24 cellular contexts compared by ENCODE assay signal in genomic region chr15:45414215-45414885, GRCh38. TPM values are rescaled to one million over a fixed set of nuclear protein-coding genes. Genes with fewer than 3 reads are reported as not detected.
DNase-seq lines count a peak whose midpoint lies in the region; ATAC-seq and TF ChIP-seq lines count a peak whose summit lies in the region.
"Had no signal": no experiment of that assay in that cellular context is flagged by ENCODE, and none has a peak within 500 bp of the region (broad histone marks: within the 10 kb centered on the region; RNA-seq: fewer than 3 reads in every experiment).

No MANE protein-coding gene starts in this region.

- H3K9me3 Mint-ChIP-seq in activated naive CD8-positive, alpha-beta T cell (ENCODE audit: low read depth): no peaks in the 10 kb centered on the region
- H3K9me3 Mint-ChIP-seq in activated naive CD8-positive, alpha-beta T cell treated with anti-CD3 and anti-CD28 coated beads for 36 hours: no peaks in the 10 kb centered on the region
- H3K9me3 Mint-ChIP-seq in stimulated activated naive CD8-positive, alpha-beta T cell treated with anti-CD3 and anti-CD28 coated beads, Interleukin-15, Interleukin-2, amounts not matched to agents 100 ng/mL and 50 ng/mL, for 24 hours: no peaks in the 10 kb centered on the region
- H3K9me3 Mint-ChIP-seq: mesothelial cell of epicardium, type B pancreatic cell had no signal

- DNase-seq in activated naive CD8-positive, alpha-beta T cell treated with anti-CD3 and anti-CD28 coated beads for 36 hours: no peak
- no peak for DNase-seq in T-helper 17 cell
- peak; percentile 12 for DNase-seq in esophagus muscularis mucosa (ENCODE audit: extremely low spot score)
- DNase-seq in AML-193 (lab: John Stamatoyannopoulos, UW): no peak
- no peak for DNase-seq in NCI-H1417 treated with DMSO at 0.1 percent for 48 hours (lab: John Stamatoyannopoulos, UW)
- DNase-seq: activated gamma-delta T cell treated with Interleukin-2 at 50 U/mL for 16 hours; COR-L47; EL; foreskin fibroblast; H7; kidney glomerular epithelial cell; MM.1S; NCI-H1694; NCI-H226; NK-92 treated with Interleukin-12 subunit alpha and Interleukin-12 subunit beta, amount 100 ng/mL, for 24 hours; occipital lobe; stimulated activated naive CD4-positive, alpha-beta T cell treated with Interleukin-2 at 50 U/mL for 16 hours had no signal

- H3K27ac Mint-ChIP-seq in activated naive CD8-positive, alpha-beta T cell: peak overlapping the region; percentile 11
- no peak overlapping the region for H3K27ac Mint-ChIP-seq in activated naive CD8-positive, alpha-beta T cell treated with anti-CD3 and anti-CD28 coated beads for 36 hours
- H3K27ac Mint-ChIP-seq in T-helper 17 cell: peak overlapping the region; percentile 72
- H3K27ac Mint-ChIP-seq in stimulated activated naive CD8-positive, alpha-beta T cell treated with anti-CD3 and anti-CD28 coated beads, Interleukin-15, Interleukin-2, amounts not matched to agents 100 ng/mL and 50 ng/mL, for 24 hours: peak overlapping the region; percentile 13
- H3K27ac Mint-ChIP-seq: mesothelial cell of epicardium, type B pancreatic cell had no signal

- H3K36me3 Mint-ChIP-seq in activated naive CD8-positive, alpha-beta T cell: peaks cover 11% of the 10 kb centered on the region
- peaks cover 34% of the 10 kb centered on the region for H3K36me3 Mint-ChIP-seq in activated naive CD8-positive, alpha-beta T cell treated with anti-CD3 and anti-CD28 coated beads for 36 hours
- peaks cover 11% of the 10 kb centered on the region for H3K36me3 Mint-ChIP-seq in T-helper 17 cell (ENCODE audit: low read depth)
- peaks cover 66% of the 10 kb centered on the region for H3K36me3 Mint-ChIP-seq in stimulated activated naive CD8-positive, alpha-beta T cell treated with anti-CD3 and anti-CD28 coated beads, Interleukin-15, Interleukin-2, amounts not matched to agents 100 ng/mL and 50 ng/mL, for 24 hours (ENCODE audit: low read depth)

- H3K4me3 Mint-ChIP-seq in activated naive CD8-positive, alpha-beta T cell: peak overlapping the region; percentile 2
- H3K4me3 Mint-ChIP-seq in activated naive CD8-positive, alpha-beta T cell treated with anti-CD3 and anti-CD28 coated beads for 36 hours: no peak overlapping the region
- H3K4me3 Mint-ChIP-seq in T-helper 17 cell: no peak overlapping the region
- H3K4me3 Mint-ChIP-seq in stimulated activated naive CD8-positive, alpha-beta T cell treated with anti-CD3 and anti-CD28 coated beads, Interleukin-15, Interleukin-2, amounts not matched to agents 100 ng/mL and 50 ng/mL, for 24 hours: no peak overlapping the region
- H3K4me3 Mint-ChIP-seq: mesothelial cell of epicardium, type B pancreatic cell had no signal

- H3K9me3 ChIP-seq in T-helper 17 cell (ENCODE audit: control insufficient read depth, low read length, poor library complexity, severe bottlenecking) (no peaks in the 10 kb centered on the region), esophagus muscularis mucosa (no peaks in the 10 kb centered on the region)

- no peak for TF ChIP-seq EP300 in esophagus muscularis mucosa (IDR thresholded peaks at IDR 0.05)

- WGBS in esophagus muscularis mucosa: 70% methylated on average over 5 of the region's 5 CpGs

- ATAC-seq in T-helper 17 cell (no peak), GM21360 (IDR thresholded peaks at IDR 0.05; ENCODE audit: unreplicated experiment) (no peak)
- ATAC-seq: sciatic nerve had no signal

- H3K27me3 ChIP-seq in esophagus muscularis mucosa: no peaks in the 10 kb centered on the region

- no peak overlapping the region for H3K27ac ChIP-seq in esophagus muscularis mucosa (replicated peaks in 1 of 4)
- H3K27ac ChIP-seq: RWPE1 had no signal

- no peak overlapping the region for H3K4me3 ChIP-seq in esophagus muscularis mucosa

- TF ChIP-seq POLR2A in esophagus muscularis mucosa (IDR thresholded peaks at IDR 0.05; ENCODE audit: low read depth): no peak

- no peaks in the 10 kb centered on the region for H3K27me3 Mint-ChIP-seq in activated naive CD8-positive, alpha-beta T cell
- H3K27me3 Mint-ChIP-seq in activated naive CD8-positive, alpha-beta T cell treated with anti-CD3 and anti-CD28 coated beads for 36 hours: no peaks in the 10 kb centered on the region
- H3K27me3 Mint-ChIP-seq in T-helper 17 cell: no peaks in the 10 kb centered on the region
- no peaks in the 10 kb centered on the region for H3K27me3 Mint-ChIP-seq in stimulated activated naive CD8-positive, alpha-beta T cell treated with anti-CD3 and anti-CD28 coated beads, Interleukin-15, Interleukin-2, amounts not matched to agents 100 ng/mL and 50 ng/mL, for 24 hours
- H3K27me3 Mint-ChIP-seq: type B pancreatic cell had no signal

- peaks cover 0 to 2% (median 0%) of the 10 kb centered on the region in 4 donors for H3K4me1 ChIP-seq in esophagus muscularis mucosa

- peaks cover 21% of the 10 kb centered on the region for H3K4me1 Mint-ChIP-seq in activated naive CD8-positive, alpha-beta T cell (ENCODE audit: low read depth)
- H3K4me1 Mint-ChIP-seq in activated naive CD8-positive, alpha-beta T cell treated with anti-CD3 and anti-CD28 coated beads for 36 hours: peaks cover 19% of the 10 kb centered on the region
- H3K4me1 Mint-ChIP-seq in T-helper 17 cell: peaks cover 21% of the 10 kb centered on the region
- peaks cover 17% of the 10 kb centered on the region for H3K4me1 Mint-ChIP-seq in stimulated activated naive CD8-positive, alpha-beta T cell treated with anti-CD3 and anti-CD28 coated beads, Interleukin-15, Interleukin-2, amounts not matched to agents 100 ng/mL and 50 ng/mL, for 24 hours (ENCODE audit: low read depth)
- H3K4me1 Mint-ChIP-seq: mesothelial cell of epicardium had no signal

- intact Hi-C loops in esophagus muscularis mucosa (cut with DNase I): no loop called here

- TF ChIP-seq CTCF in esophagus muscularis mucosa (IDR thresholded peaks at IDR 0.05): no peak

- peaks cover 68 to 100% (median 97%) of the 10 kb centered on the region in 4 donors for H3K36me3 ChIP-seq in esophagus muscularis mucosa

RNA-seq across cellular contexts. Expression of gene GATM, which starts 36.0 kb away (rescaled TPM):
- total RNA-seq in activated naive CD8-positive, alpha-beta T cell treated with anti-CD3 and anti-CD28 coated beads for 36 hours: 1 to 10 TPM; 4.9 to 5.0 TPM
- total RNA-seq in T-helper 17 cell: under 1 TPM in 1 of 2 donors, not detected in 1; 0.32 TPM
- total RNA-seq in esophagus muscularis mucosa: 10 to 100 TPM; 21.7 to 34.2 (median 24.4) TPM

Comparison
In these comparisons a context has a peak if more than half of its experiments do, and no peak if none do; other contexts are left out.
1. RNA of gene GATM, which starts 36.0 kb away (total RNA-seq): 21.7 to 34.2 TPM in esophagus muscularis mucosa and 4.9 to 5.0 TPM in activated naive CD8-positive, alpha-beta T cell treated with anti-CD3 and anti-CD28 coated beads for 36 hours; 0.32 TPM in T-helper 17 cell; every median in the first group is over 4 times any median in the second.